Comparison of ENCODE assay signal across 12 cellular contexts in the genomic region with DNA sequence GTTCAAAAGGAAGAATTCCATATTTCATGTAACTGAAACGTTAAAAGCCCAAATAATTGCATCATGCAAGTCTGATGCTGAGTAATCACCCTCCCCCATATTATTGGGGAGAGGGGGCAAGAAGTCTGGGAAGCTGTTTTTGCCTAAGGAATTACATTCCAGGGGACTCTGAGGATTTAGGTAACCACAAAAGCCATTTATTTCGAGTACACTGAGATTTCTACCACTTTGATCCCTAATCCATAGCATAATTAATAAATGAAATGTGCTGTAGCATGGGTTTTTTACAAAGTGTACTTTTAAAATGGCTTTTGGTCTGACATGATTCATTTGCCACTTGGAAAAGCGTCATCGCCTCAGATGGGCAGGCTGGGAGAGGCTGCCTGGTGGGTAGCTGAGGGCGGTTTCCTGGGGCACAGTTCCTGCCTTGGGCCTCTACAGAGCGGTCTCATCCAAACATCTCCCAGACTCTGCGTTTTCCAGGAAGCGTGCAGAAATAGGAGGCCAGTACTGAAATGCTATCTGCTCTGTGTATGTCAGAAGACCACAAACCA.
DNase-seq lines count a peak whose midpoint lies in the region; TF ChIP-seq lines count a peak whose summit lies in the region.
"Had no signal": no experiment of that assay in that cellular context is flagged by ENCODE, and none has a peak within 500 bp of the region (broad histone marks: within the 10 kb centered on the region; RNA-seq: fewer than 3 reads in every experiment).

No MANE protein-coding gene starts in this region.

- DNase-seq in AG04449 (ENCODE audit: low read depth, low spot score), result peak; percentile 52
- peak; percentile 64 for DNase-seq in choroid plexus epithelial cell (ENCODE audit: low read depth)
- no peak for DNase-seq in neural crest cell (ENCODE audit: low read depth, low spot score)
- DNase-seq in thyroid gland, result no peak
- no peak for DNase-seq in G401 (ENCODE audit: low spot score)
- DNase-seq in mucosa of gallbladder (ENCODE audit: low spot score), result no peak
- no peak for DNase-seq in HEK293T (ENCODE audit: extremely low spot score)
- DNase-seq: caudate nucleus, NCI-H2107, pancreas, SIG-M5 had no signal

- WGBS in thyroid gland, 2 donors, result 82 to 86% methylated on average over 8 of the region's 8 CpGs

- POLR2A ChIA-PET in AG04449 (lab: Yijun Ruan, JAX), result interaction anchor here (0.7 kb wide), 1 partner anchor 101 kb away, joined by 4 read pairs; no protein-coding TSS in a partner anchor
- POLR2A ChIA-PET in HEK293T (lab: Yijun Ruan, JAX), result no interaction called here

- H3K27ac ChIP-seq in thyroid gland, result peak overlapping the region in 1 of 3 donors; percentile 3
- H3K27ac ChIP-seq: pancreas had no signal

- H3K9me3 Mint-ChIP-seq in neural crest cell, result no peaks in the 10 kb centered on the region

- H3K27me3 ChIP-seq in thyroid gland, result no peaks in the 10 kb centered on the region
- H3K27me3 ChIP-seq: pancreas had no signal

- H3K4me3 ChIP-seq in AG04449 (ENCODE audit: low read depth, low read length) (no peak overlapping the region), choroid plexus epithelial cell (ENCODE audit: low read depth, low read length) (no peak overlapping the region), thyroid gland (replicated peaks in 1 of 3) (no peak overlapping the region)
- H3K4me3 ChIP-seq: pancreas had no signal

- in situ Hi-C loops in G401 (cut with HindIII; ENCODE audit: low sequenced_read_pairs), result no loop called here

- no peaks in the 10 kb centered on the region for H3K9me3 ChIP-seq in thyroid gland
- H3K9me3 ChIP-seq: pancreas had no signal

- H3K27me3 Mint-ChIP-seq in neural crest cell (ENCODE audit: low read depth), result peaks cover 2% of the 10 kb centered on the region

- no peak for TF ChIP-seq POLR2A in thyroid gland (IDR thresholded peaks at IDR 0.05)

- intact Hi-C loops in thyroid gland (cut with DNase I), result no loop called here

- no peak for TF ChIP-seq CTCF in AG04449 (IDR thresholded peaks at IDR 0.05; ENCODE audit: insufficient read depth, low read length, missing control alignments)
- TF ChIP-seq CTCF in choroid plexus epithelial cell (conservative IDR thresholded peaks at IDR 0.05; ENCODE audit: low read depth, low read length), result no peak
- no peak for TF ChIP-seq CTCF in neural crest cell (conservative IDR thresholded peaks at IDR 0.05)
- no peak for TF ChIP-seq CTCF in thyroid gland (IDR thresholded peaks at IDR 0.05)

- TF ChIP-seq EP300 in Ishikawa (IDR thresholded peaks at IDR 0.05; ENCODE audit: borderline replicate concordance), result no peak

- peaks cover 2% of the 10 kb centered on the region for H3K36me3 Mint-ChIP-seq in neural crest cell (ENCODE audit: low read depth)

- peak overlapping the region; percentile 11 for H3K4me3 Mint-ChIP-seq in neural crest cell

- no peaks in the 10 kb centered on the region for H3K36me3 ChIP-seq in thyroid gland
- H3K36me3 ChIP-seq: pancreas had no signal

- TF ChIP-seq RAD21 in Ishikawa (IDR thresholded peaks at IDR 0.05; ENCODE audit: low read depth), result no peak

- H3K4me1 Mint-ChIP-seq in neural crest cell, result peaks cover 28% of the 10 kb centered on the region

- H3K4me1 ChIP-seq in thyroid gland, result peaks cover 39 to 51% of the 10 kb centered on the region in 2 donors

- CTCF ChIA-PET in AG04449 (lab: Yijun Ruan, JAX) (interaction anchor here (1.2 kb wide), 1 partner anchor 69 kb away, joined by 3 read pairs; no protein-coding TSS in a partner anchor), HEK293T (lab: Yijun Ruan, JAX) (interaction anchor here (0.7 kb wide), 1 partner anchor 571 kb away, joined by 3 read pairs; no protein-coding TSS in a partner anchor)

- H3K27ac Mint-ChIP-seq in neural crest cell (ENCODE audit: unreplicated experiment), result no peak overlapping the region

TF ChIP-seq in Ishikawa, 13 proteins besides CTCF, POLR2A, EP300 and RAD21:
- TF ChIP-seq YY1 (IDR thresholded peaks at IDR 0.05; ENCODE audit: low read depth), result no peak
- TF ChIP-seq TAF1 (IDR thresholded peaks at IDR 0.05; ENCODE audit: low read depth), result no peak
- TF ChIP-seq MAX (IDR thresholded peaks at IDR 0.05), result no peak
- TF ChIP-seq CEBPB (IDR thresholded peaks at IDR 0.05), result peak; percentile 19; the same call in 1 of the 2 replicates
TF ChIP-seq in Ishikawa: peak in this region for 1.

TF ChIP-seq in HEK293T, 16 proteins besides CTCF, POLR2A, EP300 and RAD21:
- TF ChIP-seq PKNOX1 (IDR thresholded peaks at IDR 0.05), result no peak
- no peak for TF ChIP-seq FOXA1 (IDR thresholded peaks at IDR 0.05)
- TF ChIP-seq HDGF (IDR thresholded peaks at IDR 0.05; ENCODE audit: borderline replicate concordance), result no peak
- TF ChIP-seq SUZ12 (IDR thresholded peaks at IDR 0.05), result no peak
- no peak for TF ChIP-seq L3MBTL2 (conservative IDR thresholded peaks at IDR 0.05)
- TF ChIP-seq ZNF384 (IDR thresholded peaks at IDR 0.05), result no peak
- no peak for TF ChIP-seq ELF4 (IDR thresholded peaks at IDR 0.05)
- no peak for TF ChIP-seq NFRKB (IDR thresholded peaks at IDR 0.05)
- no peak for TF ChIP-seq BHLHE40 (IDR thresholded peaks at IDR 0.05; ENCODE audit: borderline replicate concordance)
- no peak for TF ChIP-seq LEF1 (IDR thresholded peaks at IDR 0.05; ENCODE audit: borderline replicate concordance)
- TF ChIP-seq ARNT (IDR thresholded peaks at IDR 0.05), result no peak
- TF ChIP-seq FOXM1 (IDR thresholded peaks at IDR 0.05; ENCODE audit: borderline replicate concordance), result no peak

Comparison
In these comparisons a context has a peak if more than half of its experiments do, and no peak if none do; other contexts are left out.
1. DNase-seq: peak in AG04449 (single experiment) and choroid plexus epithelial cell (single experiment); none in neural crest cell (single experiment), thyroid gland (0 of 2), G401 (single experiment), mucosa of gallbladder (single experiment) and HEK293T (single experiment).